Comparison of ENCODE assay signal across 11 cellular contexts in the genomic region with DNA sequence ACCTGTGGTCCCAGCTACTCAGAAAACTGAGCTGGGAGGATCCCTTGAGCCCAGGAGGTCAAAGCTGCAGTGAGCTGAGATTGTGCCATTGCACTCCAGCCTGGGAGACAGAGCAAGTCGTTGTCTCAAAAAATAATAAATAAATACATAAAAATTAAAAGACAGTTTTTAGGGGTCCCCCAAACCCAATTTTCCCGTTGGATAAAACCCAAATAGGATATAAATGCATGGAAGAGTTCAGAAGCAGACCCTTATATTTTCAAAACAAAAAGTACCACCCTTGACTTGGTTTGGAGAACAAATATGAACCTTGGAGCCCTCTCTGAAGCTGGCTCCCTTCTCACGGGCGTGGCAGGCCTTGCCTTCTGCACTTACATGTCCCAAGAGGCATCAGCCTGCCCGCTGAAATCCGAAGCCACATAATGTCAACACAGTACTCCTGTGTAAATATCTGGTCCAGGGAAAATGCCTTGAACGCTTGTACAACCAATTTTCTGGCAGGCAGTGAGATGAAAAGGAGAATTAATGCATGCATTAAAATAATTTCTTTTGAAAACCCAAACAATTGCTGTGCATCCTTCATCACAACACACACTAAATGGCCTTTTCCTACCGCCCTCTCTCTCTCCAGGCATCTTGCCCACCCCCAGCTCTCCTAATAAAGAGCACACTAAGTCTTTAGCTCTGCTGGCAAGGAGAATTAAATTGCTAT. TPM values are rescaled to one million over a fixed set of nuclear protein-coding genes. Genes with fewer than 3 reads are reported as not detected.
DNase-seq lines count a peak whose midpoint lies in the region; ATAC-seq, FAIRE-seq and TF ChIP-seq lines count a peak whose summit lies in the region.
"Had no signal": no experiment of that assay in that cellular context is flagged by ENCODE, and none has a peak within 500 bp of the region (broad histone marks: within the 10 kb centered on the region; RNA-seq: fewer than 3 reads in every experiment).

No MANE protein-coding gene starts in this region.

- no peak for DNase-seq in GM23338 (ENCODE audit: low spot score)
- DNase-seq in NCI-H2029 (lab: John Stamatoyannopoulos, UW) = peak; percentile 51
- peak; percentile 52 for DNase-seq in bronchial epithelial cell (ENCODE audit: low read depth)
- DNase-seq in psoas muscle = peak; percentile 21 to 82
- no peak for DNase-seq in activated T-helper 2 cell treated with anti-CD3 and anti-CD28 coated beads, Interferon-gamma antibody, Interleukin-2, Interleukin-4, amounts not matched to agents 10 μg/mL and 5 μg/mL and 100 μg/mL, durations not matched to agents 14 hours and 24 hours and 36 hours (ENCODE audit: low spot score)
- DNase-seq in omental fat pad (ENCODE audit: low spot score) = no peak
- DNase-seq: spleen; stimulated activated naive CD4-positive, alpha-beta T cell; T-helper 2 cell had no signal

- TF ChIP-seq CTCF in GM23338 (conservative IDR thresholded peaks at IDR 0.05; ENCODE audit: low read depth in 2 of 2) (no peak), bronchial epithelial cell (IDR thresholded peaks at IDR 0.05; ENCODE audit: insufficient read depth, low read length, severe bottlenecking) (no peak), psoas muscle (IDR thresholded peaks at IDR 0.05) (no peak), omental fat pad (IDR thresholded peaks at IDR 0.05) (no peak)

- H3K36me3 Mint-ChIP-seq in GM23338 (ENCODE audit: low read depth) = no peaks in the 10 kb centered on the region
- no peaks in the 10 kb centered on the region for H3K36me3 Mint-ChIP-seq in activated T-helper 2 cell treated with anti-CD3 and anti-CD28 coated beads, Interferon-gamma antibody, Interleukin-2, Interleukin-4, amounts not matched to agents 10 μg/mL and 5 μg/mL and 100 μg/mL, durations not matched to agents 14 hours and 24 hours and 36 hours (ENCODE audit: low read depth)

- H3K9me2 ChIP-seq in GM23338 (ENCODE audit: insufficient read depth) = no peaks in the 10 kb centered on the region

- H3K27me3 ChIP-seq in GM23338 (ENCODE audit: insufficient read depth) = no peaks in the 10 kb centered on the region
- H3K27me3 ChIP-seq in bronchial epithelial cell (ENCODE audit: control insufficient read depth, insufficient read depth, low read length) = no peaks in the 10 kb centered on the region
- H3K27me3 ChIP-seq in psoas muscle (ENCODE audit: insufficient read depth in 3 of 3, low read length in 2 of 3) = no peaks in the 10 kb centered on the region

- no peak for FAIRE-seq in bronchial epithelial cell (lab: Jason Lieb, UNC)

- H3K4me1 ChIP-seq in GM23338 (ENCODE audit: insufficient read depth) (peaks cover 22% of the 10 kb centered on the region), psoas muscle (peaks cover 24% of the 10 kb centered on the region)
- H3K4me1 ChIP-seq: spleen had no signal

- no peaks in the 10 kb centered on the region; the same call in 2 of the 3 replicates for H3K9me3 Mint-ChIP-seq in GM23338
- H3K9me3 Mint-ChIP-seq in activated T-helper 2 cell treated with anti-CD3 and anti-CD28 coated beads, Interferon-gamma antibody, Interleukin-2, Interleukin-4, amounts not matched to agents 10 μg/mL and 5 μg/mL and 100 μg/mL, durations not matched to agents 14 hours and 24 hours and 36 hours = no peaks in the 10 kb centered on the region

- no peak overlapping the region for H3K27ac ChIP-seq in GM23338 (ENCODE audit: low read depth)
- peak overlapping the region; percentile 61 for H3K27ac ChIP-seq in psoas muscle

- H3K4me1 Mint-ChIP-seq in GM23338 = peaks cover 24% of the 10 kb centered on the region
- no peaks in the 10 kb centered on the region for H3K4me1 Mint-ChIP-seq in activated T-helper 2 cell treated with anti-CD3 and anti-CD28 coated beads, Interferon-gamma antibody, Interleukin-2, Interleukin-4, amounts not matched to agents 10 μg/mL and 5 μg/mL and 100 μg/mL, durations not matched to agents 14 hours and 24 hours and 36 hours (ENCODE audit: low read depth)

- no peaks in the 10 kb centered on the region for H3K36me3 ChIP-seq in GM23338 (ENCODE audit: insufficient read depth)
- H3K36me3 ChIP-seq in bronchial epithelial cell (ENCODE audit: control insufficient read depth, insufficient read depth, low read length) = no peaks in the 10 kb centered on the region
- no peaks in the 10 kb centered on the region for H3K36me3 ChIP-seq in psoas muscle (ENCODE audit: insufficient read depth in 1 of 2, low read depth in 1 of 2)
- H3K36me3 ChIP-seq: spleen had no signal

- H2AFZ ChIP-seq in GM23338 = no peak overlapping the region; the same call in 1 of the 2 replicates

- H3K4me2 ChIP-seq in GM23338 = 0 out of 2 replicates have a peak overlapping the region, but pooled peaks have one; percentile 16

- no peak overlapping the region for H3K4me3 Mint-ChIP-seq in GM23338
- H3K4me3 Mint-ChIP-seq in activated T-helper 2 cell treated with anti-CD3 and anti-CD28 coated beads, Interferon-gamma antibody, Interleukin-2, Interleukin-4, amounts not matched to agents 10 μg/mL and 5 μg/mL and 100 μg/mL, durations not matched to agents 14 hours and 24 hours and 36 hours (ENCODE audit: low read depth) = no peak overlapping the region

- 23 to 30% (median 25%) methylated on average over 8 of the region's 8 CpGs for WGBS in psoas muscle, 3 donors

- H3K79me2 ChIP-seq in GM23338 (replicated peaks; ENCODE audit: insufficient read depth) = no peaks in the 10 kb centered on the region

- H3K4me3 ChIP-seq in GM23338 (no peak overlapping the region), bronchial epithelial cell (ENCODE audit: low read depth, low read length) (no peak overlapping the region), psoas muscle (peak overlapping the region; percentile 46)
- H3K4me3 ChIP-seq: spleen had no signal

- no peaks in the 10 kb centered on the region for H3F3A ChIP-seq in GM23338 (replicated peaks; ENCODE audit: low read depth)

- H3K27ac Mint-ChIP-seq in GM23338 = no peak overlapping the region
- H3K27ac Mint-ChIP-seq in activated T-helper 2 cell treated with anti-CD3 and anti-CD28 coated beads, Interferon-gamma antibody, Interleukin-2, Interleukin-4, amounts not matched to agents 10 μg/mL and 5 μg/mL and 100 μg/mL, durations not matched to agents 14 hours and 24 hours and 36 hours = no peak overlapping the region

- intact Hi-C loops in psoas muscle (cut with DNase I) = no loop called here
- intact Hi-C loops in activated T-helper 2 cell treated with anti-CD3 and anti-CD28 coated beads, Interferon-gamma antibody, Interleukin-2, Interleukin-4, amounts not matched to agents 10 μg/mL and 5 μg/mL and 100 μg/mL, durations not matched to agents 14 hours and 24 hours and 36 hours (cut with micrococcal nuclease) = no loop called here

- no peaks in the 10 kb centered on the region for H3K27me3 Mint-ChIP-seq in GM23338 (ENCODE audit: insufficient read depth, low read depth, poor library complexity)
- peaks cover 2% of the 10 kb centered on the region for H3K27me3 Mint-ChIP-seq in activated T-helper 2 cell treated with anti-CD3 and anti-CD28 coated beads, Interferon-gamma antibody, Interleukin-2, Interleukin-4, amounts not matched to agents 10 μg/mL and 5 μg/mL and 100 μg/mL, durations not matched to agents 14 hours and 24 hours and 36 hours (ENCODE audit: low read depth)

- no peaks in the 10 kb centered on the region for H3K9me3 ChIP-seq in psoas muscle
- H3K9me3 ChIP-seq: spleen had no signal

- H4K20me1 ChIP-seq in GM23338 (replicated peaks; ENCODE audit: insufficient read depth) = no peaks in the 10 kb centered on the region

- ATAC-seq in GM23338 = no peak; the same call in 2 of the 3 replicates
- peak; percentile 76 to 96 (median 90) for ATAC-seq in psoas muscle
- ATAC-seq in HG02981 (IDR thresholded peaks at IDR 0.05; ENCODE audit: unreplicated experiment) = no peak
- no peak for ATAC-seq in HG02970 (IDR thresholded peaks at IDR 0.05; ENCODE audit: low FRiP score, unreplicated experiment)
- ATAC-seq in omental fat pad (ENCODE audit: low FRiP score) = no peak

TF ChIP-seq in GM23338, 12 proteins besides CTCF, POLR2A, EP300 and RAD21 (continues in another document):
- TF ChIP-seq STAT1 (IDR thresholded peaks at IDR 0.05; ENCODE audit: unreplicated experiment) (no peak), ZNF331 (CRISPR knock-in tag; IDR thresholded peaks at IDR 0.05; ENCODE audit: low read depth) (no peak), EZH2phosphoT487 (IDR thresholded peaks at IDR 0.05; ENCODE audit: unreplicated experiment) (no peak), CREB1 (CRISPR knock-in tag; IDR thresholded peaks at IDR 0.05; ENCODE audit: low read depth) (no peak), JUNB (IDR thresholded peaks at IDR 0.05; ENCODE audit: unreplicated experiment) (no peak)
- TF ChIP-seq, protein P1, sequence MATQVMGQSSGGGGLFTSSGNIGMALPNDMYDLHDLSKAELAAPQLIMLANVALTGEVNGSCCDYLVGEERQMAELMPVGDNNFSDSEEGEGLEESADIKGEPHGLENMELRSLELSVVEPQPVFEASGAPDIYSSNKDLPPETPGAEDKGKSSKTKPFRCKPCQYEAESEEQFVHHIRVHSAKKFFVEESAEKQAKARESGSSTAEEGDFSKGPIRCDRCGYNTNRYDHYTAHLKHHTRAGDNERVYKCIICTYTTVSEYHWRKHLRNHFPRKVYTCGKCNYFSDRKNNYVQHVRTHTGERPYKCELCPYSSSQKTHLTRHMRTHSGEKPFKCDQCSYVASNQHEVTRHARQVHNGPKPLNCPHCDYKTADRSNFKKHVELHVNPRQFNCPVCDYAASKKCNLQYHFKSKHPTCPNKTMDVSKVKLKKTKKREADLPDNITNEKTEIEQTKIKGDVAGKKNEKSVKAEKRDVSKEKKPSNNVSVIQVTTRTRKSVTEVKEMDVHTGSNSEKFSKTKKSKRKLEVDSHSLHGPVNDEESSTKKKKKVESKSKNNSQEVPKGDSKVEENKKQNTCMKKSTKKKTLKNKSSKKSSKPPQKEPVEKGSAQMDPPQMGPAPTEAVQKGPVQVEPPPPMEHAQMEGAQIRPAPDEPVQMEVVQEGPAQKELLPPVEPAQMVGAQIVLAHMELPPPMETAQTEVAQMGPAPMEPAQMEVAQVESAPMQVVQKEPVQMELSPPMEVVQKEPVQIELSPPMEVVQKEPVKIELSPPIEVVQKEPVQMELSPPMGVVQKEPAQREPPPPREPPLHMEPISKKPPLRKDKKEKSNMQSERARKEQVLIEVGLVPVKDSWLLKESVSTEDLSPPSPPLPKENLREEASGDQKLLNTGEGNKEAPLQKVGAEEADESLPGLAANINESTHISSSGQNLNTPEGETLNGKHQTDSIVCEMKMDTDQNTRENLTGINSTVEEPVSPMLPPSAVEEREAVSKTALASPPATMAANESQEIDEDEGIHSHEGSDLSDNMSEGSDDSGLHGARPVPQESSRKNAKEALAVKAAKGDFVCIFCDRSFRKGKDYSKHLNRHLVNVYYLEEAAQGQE (IDR thresholded peaks at IDR 0.05; ENCODE audit: unreplicated experiment) = no peak

RNA-seq across cellular contexts. Expression of a gene that starts 46.4 kb away (rescaled TPM):
- 41.7 and 51.4 TPM in 2 replicates for total RNA-seq in GM23338 (2014; rRNA removed; shearing (Covaris generic))
- 30.1 and 30.2 TPM in 2 replicates for polyA plus RNA-seq in GM23338 (2016; fragmentation: Nextera tagmentation; extraction: Ambion mirVana)
- total RNA-seq in bronchial epithelial cell = 78.2 and 98.2 TPM in 2 replicates
- total RNA-seq in psoas muscle = 10 to 100 TPM; 52.7 to 84.4 (median 63.3) TPM
- polyA plus RNA-seq in psoas muscle = 10 to 100 TPM; 20.2 to 53.4 (median 29.0) TPM
- total RNA-seq in activated T-helper 2 cell treated with anti-CD3 and anti-CD28 coated beads, Interferon-gamma antibody, Interleukin-2, Interleukin-4, amounts not matched to agents 10 μg/mL and 5 μg/mL and 100 μg/mL, durations not matched to agents 14 hours and 24 hours and 36 hours = 1.4 and 2.0 TPM in 2 replicates
- total RNA-seq in omental fat pad = 10 to 100 TPM; 30.9 to 54.6 (median 40.0) TPM

Comparison
In these comparisons a context has a peak if more than half of its experiments do, and no peak if none do; other contexts are left out.
1. ATAC-seq: peak in psoas muscle (4 of 4); none in GM23338 (single experiment), HG02981 (single experiment), HG02970 (single experiment) and omental fat pad (single experiment).
2. DNase-seq: peak in NCI-H2029 (single experiment), bronchial epithelial cell (single experiment) and psoas muscle (2 of 2); none in GM23338 (single experiment), activated T-helper 2 cell treated with anti-CD3 and anti-CD28 coated beads, Interferon-gamma antibody, Interleukin-2, Interleukin-4, amounts not matched to agents 10 μg/mL and 5 μg/mL and 100 μg/mL, durations not matched to agents 14 hours and 24 hours and 36 hours (single experiment) and omental fat pad (single experiment).
3. RNA of a gene that starts 46.4 kb away (total RNA-seq): 78.2 to 98.2 TPM in bronchial epithelial cell, 52.7 to 84.4 TPM in psoas muscle, 41.7 to 51.4 TPM in GM23338 and 30.9 to 54.6 TPM in omental fat pad; 1.4 to 2.0 TPM in activated T-helper 2 cell treated with anti-CD3 and anti-CD28 coated beads, Interferon-gamma antibody, Interleukin-2, Interleukin-4, amounts not matched to agents 10 μg/mL and 5 μg/mL and 100 μg/mL, durations not matched to agents 14 hours and 24 hours and 36 hours; every median in the first group is over 10 times any median in the second.